Comparison of ENCODE assay signal across 16 cellular contexts in the genomic region with DNA sequence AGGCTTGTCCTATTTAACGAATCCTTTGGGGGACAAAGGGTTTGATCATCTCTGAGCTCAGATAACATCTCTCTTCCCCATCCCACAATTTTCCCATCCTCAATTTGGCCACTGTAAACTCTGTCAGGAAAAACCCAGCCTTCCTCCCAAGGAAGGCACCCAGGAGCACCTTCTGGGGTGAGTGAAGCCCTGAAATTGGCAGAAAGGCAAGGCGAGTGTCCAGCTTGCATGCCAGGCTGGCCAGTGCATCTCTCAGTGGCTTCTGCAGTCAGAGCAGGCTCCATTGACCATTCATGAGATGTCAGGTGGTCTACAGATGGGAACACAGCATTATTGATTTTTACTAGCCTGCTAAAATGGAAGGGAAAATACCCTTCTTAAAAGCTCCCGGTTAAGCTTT.
DNase-seq lines count a peak whose midpoint lies in the region; ATAC-seq lines count a peak whose summit lies in the region.
"Had no signal": no experiment of that assay in that cellular context is flagged by ENCODE, and none has a peak within 500 bp of the region (broad histone marks: within the 10 kb centered on the region; RNA-seq: fewer than 3 reads in every experiment).

No MANE protein-coding gene starts in this region.

- no peaks in the 10 kb centered on the region for H3K9me3 ChIP-seq in HUES6 (ENCODE audit: control insufficient read depth, insufficient read depth, low read depth, low read length)
- H3K9me3 ChIP-seq: BE2C had no signal

- peak; percentile 13 for DNase-seq in cerebellum (ENCODE audit: low spot score)
- DNase-seq in mesenteric fat pad (ENCODE audit: low spot score) = peak; percentile 68
- peak; percentile 55 for DNase-seq in retina
- DNase-seq in DMS79 (lab: John Stamatoyannopoulos, UW) = no peak
- DNase-seq: ACHN; BE2C; CD4-positive, CD25-positive, alpha-beta regulatory T cell; CD8-positive, alpha-beta memory T cell; COR-L47; GF-D8; HCEC 1CT; KG1 had no signal

- H3K27me3 ChIP-seq in HUES6 (ENCODE audit: control insufficient read depth, insufficient read depth, low read length) = no peaks in the 10 kb centered on the region
- H3K27me3 ChIP-seq: BE2C had no signal

- H3K4me1 ChIP-seq in HUES6 (ENCODE audit: control insufficient read depth, insufficient read depth, low read length) = peaks cover 10% of the 10 kb centered on the region
- H3K4me1 ChIP-seq: BE2C had no signal

- ATAC-seq in HG03025 (IDR thresholded peaks at IDR 0.05; ENCODE audit: low FRiP score, unreplicated experiment) (no peak), GM21447 (IDR thresholded peaks at IDR 0.05; ENCODE audit: unreplicated experiment) (no peak)
- ATAC-seq: GM12878 had no signal

- no peak overlapping the region for H3K4me3 ChIP-seq in HUES6 (ENCODE audit: low read depth, low read length)
- H3K4me3 ChIP-seq: GM12878 had no signal

- H3K27ac ChIP-seq in HUES6 (ENCODE audit: low read depth, low read length) = peak overlapping the region; percentile 32; the same call in 1 of the 2 replicates

- peaks cover 76% of the 10 kb centered on the region for H3K36me3 ChIP-seq in HUES6 (ENCODE audit: control insufficient read depth, insufficient read depth, low read length)
- H3K36me3 ChIP-seq: BE2C had no signal

- no peak overlapping the region for H3K9ac ChIP-seq in HUES6 (ENCODE audit: low read length)
